Comparison of ENCODE assay signal across 8 cellular contexts in the genomic region with DNA sequence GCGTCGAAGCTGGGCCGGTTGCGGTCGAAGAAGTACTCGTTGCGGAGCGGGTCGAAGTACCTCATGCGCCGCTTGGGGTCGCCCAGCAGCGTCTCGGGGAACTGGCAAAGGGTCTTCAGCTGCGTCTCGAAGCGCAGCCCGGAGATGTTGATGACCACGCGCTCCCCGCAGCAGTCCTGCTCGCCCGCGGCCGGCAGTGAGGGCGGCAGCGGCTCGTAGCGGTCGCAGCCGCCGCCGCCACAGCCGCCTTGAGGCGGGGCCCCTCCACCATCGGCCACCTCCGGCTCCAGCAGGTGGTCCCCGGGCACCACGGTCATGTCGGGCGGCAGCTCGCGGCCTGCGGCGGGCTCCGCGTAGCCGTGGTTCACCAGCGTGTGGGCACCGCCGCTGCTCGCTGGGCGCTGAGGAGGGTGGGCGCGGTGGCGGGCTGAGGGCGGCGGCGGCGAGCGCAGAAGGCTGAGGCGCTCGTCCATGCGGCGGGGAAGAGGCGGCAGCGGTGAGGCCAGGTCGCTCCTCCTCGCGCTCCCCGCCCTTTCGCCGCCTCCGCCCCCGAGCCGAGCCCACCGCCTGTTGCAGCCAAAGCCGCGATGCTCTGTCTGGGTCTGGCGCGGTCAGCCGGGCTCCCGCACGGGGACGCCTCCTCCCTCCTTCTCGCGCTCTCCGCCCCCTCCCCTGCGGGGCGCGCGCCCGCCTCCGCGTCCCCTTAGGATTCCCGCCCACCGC. TPM values are rescaled to one million over a fixed set of nuclear protein-coding genes. Genes with fewer than 3 reads are reported as not detected.
A peak's percentile ranks its signal among the peaks of the same experiment; 100 is the strongest.
DNase-seq lines count a peak whose midpoint lies in the region; ATAC-seq and TF ChIP-seq lines count a peak whose summit lies in the region.

TSS of gene KCNA3 (minus strand) at position 604 of the 723 bp plus-strand sequence. CDS start at position 473, 131 bp downstream.

- WGBS in heart right ventricle, 2 donors = 1% methylated on average over 77 to 97 of the region's 97 CpGs

- ATAC-seq in heart right ventricle (peak; percentile 50 to 80 (median 71)), sciatic nerve (peak; percentile 46)

- TF ChIP-seq CTCF in heart right ventricle (IDR thresholded peaks at IDR 0.05) = peak in 1 of 9 donors; percentile 39

- no peaks in the 10 kb centered on the region for H3K36me3 ChIP-seq in heart right ventricle

- intact Hi-C loops in heart right ventricle (cut with DNase I) (loop anchor here in 1 of 10 donors (5.0 kb wide), 1 partner anchor 42 kb away; no protein-coding TSS in a partner anchor), sciatic nerve (cut with DNase I) (no loop called here)

- H3K9me3 ChIP-seq in heart right ventricle = no peaks in the 10 kb centered on the region

- H3K4me3 ChIP-seq in heart right ventricle = peak within 1 kb of the TSS; percentile 49 to 70 (median 62)

- peak within 1 kb of the TSS in 6 of 10 donors; percentile 21 to 84 (median 42) for H3K27ac ChIP-seq in heart right ventricle

- peaks cover 8 to 73% (median 59%) of the 10 kb centered on the region in 7 donors for H3K27me3 ChIP-seq in heart right ventricle

- peaks cover 0 to 44% (median 13%) of the 10 kb centered on the region in 9 donors for H3K4me1 ChIP-seq in heart right ventricle

- DNase-seq in NK-92 treated with Interleukin-12 subunit alpha and Interleukin-12 subunit beta, amount 100 ng/mL, for 24 hours (lab: John Stamatoyannopoulos, UW) = peak; percentile 79
- DNase-seq in NK-92 (lab: John Stamatoyannopoulos, UW; ENCODE audit: unreplicated experiment) (no peak), NCI-H69 (lab: John Stamatoyannopoulos, UW) (peak; percentile 68), heart right ventricle (peak; percentile 18 to 38), sciatic nerve (ENCODE audit: low spot score) (peak; percentile 58), epidermal melanocyte (ENCODE audit: insufficient read length, low spot score) (no peak), HK-2 (ENCODE audit: unreplicated experiment) (no peak)
- peak; percentile 34 to 62 for DNase-seq in activated T-helper 1 cell treated with anti-CD3 and anti-CD28 coated beads, Interleukin-2, amount 50 U/mL, for 16 hours (ENCODE audit: low read depth in 1 of 2, low spot score in 1 of 2)

RNA-seq across cellular contexts. Expression of gene KCNA3, which starts in this region (rescaled TPM):
- total RNA-seq in heart right ventricle (1 to 10 TPM in 2 of 10 donors, under 1 TPM in 7, not detected in 1; 0.16 to 1.8 (median 0.40) TPM), sciatic nerve (0.85 TPM)
- under 1 TPM in 1 of 2 donors, not detected in 1; 0.04 TPM for polyA plus RNA-seq in heart right ventricle

Comparison
In these comparisons a context has a peak if more than half of its experiments do, and no peak if none do; other contexts are left out.
1. DNase-seq: peak in NK-92 treated with Interleukin-12 subunit alpha and Interleukin-12 subunit beta, amount 100 ng/mL, for 24 hours (single experiment), NCI-H69 (single experiment), activated T-helper 1 cell treated with anti-CD3 and anti-CD28 coated beads, Interleukin-2, amount 50 U/mL, for 16 hours (2 of 2) and heart right ventricle (2 of 2); none in NK-92 (single experiment), epidermal melanocyte (single experiment) and HK-2 (single experiment).
2. Peak in DNase-seq and ATAC-seq in sciatic nerve; RNA of the gene not detected or under 1 TPM.